9 cellular contexts compared by ENCODE assay signal in genomic region chr9:131668057-131668438, GRCh38.
DNase-seq lines count a peak whose midpoint lies in the region; ATAC-seq and TF ChIP-seq lines count a peak whose summit lies in the region.
"Had no signal": no experiment of that assay in that cellular context is flagged by ENCODE, and none has a peak within 500 bp of the region (broad histone marks: within the 10 kb centered on the region; RNA-seq: fewer than 3 reads in every experiment).

No MANE protein-coding gene starts in this region.

- H3K27ac ChIP-seq in body of pancreas (peak overlapping the region in 3 of 4 donors; percentile 39 to 68 (median 51)), psoas muscle (peak overlapping the region; percentile 64)

- H3K4me3 ChIP-seq in GM08714 (ENCODE audit: low read length) (peak overlapping the region; percentile 34; the same call in 1 of the 2 replicates), body of pancreas (no peak overlapping the region), psoas muscle (no peak overlapping the region)

- intact Hi-C loops in body of pancreas (cut with DNase I) (no loop called here), psoas muscle (cut with DNase I) (no loop called here)

- CTCF ChIA-PET in HEK293T (lab: Yijun Ruan, JAX): interaction anchor here (0.6 kb wide), 1 partner anchor 9 kb away, joined by 7 read pairs; no protein-coding TSS in a partner anchor

- no peaks in the 10 kb centered on the region for H3K9me3 ChIP-seq in body of pancreas
- no peaks in the 10 kb centered on the region for H3K9me3 ChIP-seq in psoas muscle

- peaks cover 42% of the 10 kb centered on the region for H3K4me1 Mint-ChIP-seq in type B pancreatic cell (ENCODE audit: unreplicated experiment)

- no peaks in the 10 kb centered on the region for H3K27me3 ChIP-seq in body of pancreas
- no peaks in the 10 kb centered on the region for H3K27me3 ChIP-seq in psoas muscle (ENCODE audit: insufficient read depth in 3 of 3, low read length in 2 of 3)

- H3K4me3 Mint-ChIP-seq in type B pancreatic cell: no peak overlapping the region

- H3K4me1 ChIP-seq in body of pancreas (peaks cover 36% of the 10 kb centered on the region), psoas muscle (peaks cover 65% of the 10 kb centered on the region)

- no peaks in the 10 kb centered on the region for H3K36me3 Mint-ChIP-seq in type B pancreatic cell

- no peak for TF ChIP-seq POLR2A in body of pancreas (IDR thresholded peaks at IDR 0.05)

- DNase-seq in body of pancreas (no peak), psoas muscle (no peak), HEK293T (ENCODE audit: extremely low spot score) (no peak), type B pancreatic cell (ENCODE audit: extremely low spot score, unreplicated experiment) (no peak)
- no peak for DNase-seq in effector CD4-positive, alpha-beta T cell
- DNase-seq: mesendoderm had no signal

- TF ChIP-seq CTCF in body of pancreas (IDR thresholded peaks at IDR 0.05): no peak
- TF ChIP-seq CTCF in psoas muscle (IDR thresholded peaks at IDR 0.05): no peak
- TF ChIP-seq CTCF in type B pancreatic cell (conservative IDR thresholded peaks at IDR 0.05): no peak

- POLR2A ChIA-PET in HEK293T (lab: Yijun Ruan, JAX): no interaction called here

- H3K9me3 Mint-ChIP-seq in type B pancreatic cell: no peaks in the 10 kb centered on the region

- 86 to 94% methylated on average over 9 of the region's 9 CpGs for WGBS in body of pancreas, 2 donors
- 87 to 88% (median 87%) methylated on average over 9 of the region's 9 CpGs for WGBS in psoas muscle, 3 donors

- H3K36me3 ChIP-seq in body of pancreas (replicated peaks in 1 of 2; ENCODE audit: insufficient read depth in 1 of 2, low read depth in 2 of 2) (no peaks in the 10 kb centered on the region), psoas muscle (ENCODE audit: insufficient read depth in 1 of 2, low read depth in 1 of 2) (no peaks in the 10 kb centered on the region)

- no peaks in the 10 kb centered on the region for H3K27me3 Mint-ChIP-seq in type B pancreatic cell

- H3K27ac Mint-ChIP-seq in type B pancreatic cell: no peak overlapping the region

- ATAC-seq in HG03175 (IDR thresholded peaks at IDR 0.05; ENCODE audit: unreplicated experiment): peak; percentile 3
- ATAC-seq in body of pancreas: no peak
- ATAC-seq in psoas muscle: no peak
- no peak for ATAC-seq in HG03095 (IDR thresholded peaks at IDR 0.05; ENCODE audit: unreplicated experiment)

TF ChIP-seq in HEK293T, 16 proteins besides CTCF, POLR2A, EP300 and RAD21:
- TF ChIP-seq FOXK2 (IDR thresholded peaks at IDR 0.05): no peak
- TF ChIP-seq ZNF384 (IDR thresholded peaks at IDR 0.05): no peak
- no peak for TF ChIP-seq ELF4 (IDR thresholded peaks at IDR 0.05)
- no peak for TF ChIP-seq SUZ12 (IDR thresholded peaks at IDR 0.05)
- no peak for TF ChIP-seq HDGF (IDR thresholded peaks at IDR 0.05; ENCODE audit: borderline replicate concordance)
- TF ChIP-seq TARDBP (IDR thresholded peaks at IDR 0.05): no peak
- no peak for TF ChIP-seq NFRKB (IDR thresholded peaks at IDR 0.05)
- TF ChIP-seq SP1 (IDR thresholded peaks at IDR 0.05): no peak
- TF ChIP-seq L3MBTL2 (conservative IDR thresholded peaks at IDR 0.05): no peak
- TF ChIP-seq CTBP1 (IDR thresholded peaks at IDR 0.05; ENCODE audit: borderline replicate concordance): no peak
- TF ChIP-seq FOXA1 (IDR thresholded peaks at IDR 0.05): no peak
- TF ChIP-seq LEF1 (IDR thresholded peaks at IDR 0.05; ENCODE audit: borderline replicate concordance): no peak
- no peak for TF ChIP-seq FOXM1 (IDR thresholded peaks at IDR 0.05; ENCODE audit: borderline replicate concordance)
- TF ChIP-seq BHLHE40 (IDR thresholded peaks at IDR 0.05; ENCODE audit: borderline replicate concordance): no peak
TF ChIP-seq in HEK293T: peak in this region for 0.
